In genomic region chr17:62791235-62792121, GRCh38 we compare ENCODE assay signal across 1 cellular context.
TF ChIP-seq lines count a peak whose summit lies in the region.

No MANE protein-coding gene starts in this region.

TF ChIP-seq in WTC11, 78 proteins besides CTCF, POLR2A, EP300 and RAD21 (continued from another document):
- TF ChIP-seq, protein P1, sequence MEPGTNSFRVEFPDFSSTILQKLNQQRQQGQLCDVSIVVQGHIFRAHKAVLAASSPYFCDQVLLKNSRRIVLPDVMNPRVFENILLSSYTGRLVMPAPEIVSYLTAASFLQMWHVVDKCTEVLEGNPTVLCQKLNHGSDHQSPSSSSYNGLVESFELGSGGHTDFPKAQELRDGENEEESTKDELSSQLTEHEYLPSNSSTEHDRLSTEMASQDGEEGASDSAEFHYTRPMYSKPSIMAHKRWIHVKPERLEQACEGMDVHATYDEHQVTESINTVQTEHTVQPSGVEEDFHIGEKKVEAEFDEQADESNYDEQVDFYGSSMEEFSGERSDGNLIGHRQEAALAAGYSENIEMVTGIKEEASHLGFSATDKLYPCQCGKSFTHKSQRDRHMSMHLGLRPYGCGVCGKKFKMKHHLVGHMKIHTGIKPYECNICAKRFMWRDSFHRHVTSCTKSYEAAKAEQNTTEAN (CRISPR knock-in tag; IDR thresholded peaks at IDR 0.05), result no peak
- TF ChIP-seq MAX (CRISPR knock-in tag; IDR thresholded peaks at IDR 0.05) (no peak), USF2 (CRISPR knock-in tag; IDR thresholded peaks at IDR 0.05) (no peak)
